Comparison of ENCODE assay signal across 18 cellular contexts in genomic region chr20:8664778-8665177, GRCh38.
DNase-seq lines count a peak whose midpoint lies in the region; ATAC-seq, FAIRE-seq and TF ChIP-seq lines count a peak whose summit lies in the region.
"Had no signal": no experiment of that assay in that cellular context is flagged by ENCODE, and none has a peak within 500 bp of the region (broad histone marks: within the 10 kb centered on the region; RNA-seq: fewer than 3 reads in every experiment).

No MANE protein-coding gene starts in this region.

- no peak overlapping the region for H3K4me3 ChIP-seq in gastrocnemius medialis
- H3K4me3 ChIP-seq: K562, lung, SJCRH30 had no signal

- H3K27me3 ChIP-seq in gastrocnemius medialis = no peaks in the 10 kb centered on the region
- H3K27me3 ChIP-seq: SJCRH30 had no signal

- H3K9me3 Mint-ChIP-seq in chondrocyte (ENCODE audit: low read depth) = no peaks in the 10 kb centered on the region
- no peaks in the 10 kb centered on the region for H3K9me3 Mint-ChIP-seq in effector memory CD8-positive, alpha-beta T cell

- no peak for FAIRE-seq in frontal cortex (lab: Jason Lieb, UNC)
- FAIRE-seq: K562 had no signal

- intact Hi-C loops in left ventricle myocardium superior (cut with micrococcal nuclease) = no loop called here
- intact Hi-C loops in left cardiac atrium (cut with DNase I) = no loop called here
- intact Hi-C loops in gastrocnemius medialis (cut with DNase I; ENCODE audit: low total_unique reads) = no loop called here

- H3K27ac ChIP-seq in gastrocnemius medialis = no peak overlapping the region
- H3K27ac ChIP-seq: parathyroid adenoma, SJCRH30 had no signal

- no peaks in the 10 kb centered on the region for H3K36me3 ChIP-seq in gastrocnemius medialis
- H3K36me3 ChIP-seq: SJCRH30 had no signal

- peaks cover 10 to 24% of the 10 kb centered on the region in 2 donors for H3K4me1 ChIP-seq in gastrocnemius medialis
- H3K4me1 ChIP-seq: parathyroid adenoma, SJCRH30 had no signal

- no peak overlapping the region for H3K27ac Mint-ChIP-seq in chondrocyte (ENCODE audit: unreplicated experiment)
- H3K27ac Mint-ChIP-seq in effector memory CD8-positive, alpha-beta T cell = no peak overlapping the region

- H3K27me3 Mint-ChIP-seq in chondrocyte (ENCODE audit: low read depth) = no peaks in the 10 kb centered on the region
- no peaks in the 10 kb centered on the region for H3K27me3 Mint-ChIP-seq in effector memory CD8-positive, alpha-beta T cell

- no peaks in the 10 kb centered on the region for H3K36me3 Mint-ChIP-seq in chondrocyte (ENCODE audit: low read depth)
- peaks cover 11% of the 10 kb centered on the region for H3K36me3 Mint-ChIP-seq in effector memory CD8-positive, alpha-beta T cell (ENCODE audit: insufficient read depth)

- H3K9me3 ChIP-seq in gastrocnemius medialis = no peaks in the 10 kb centered on the region
- H3K9me3 ChIP-seq: SJCRH30 had no signal

- no peak overlapping the region for H3K4me3 Mint-ChIP-seq in chondrocyte (ENCODE audit: unreplicated experiment)
- H3K4me3 Mint-ChIP-seq in effector memory CD8-positive, alpha-beta T cell = no peak overlapping the region

- DNase-seq in left ventricle myocardium superior = no peak
- DNase-seq in left cardiac atrium = no peak
- peak; percentile 40 for DNase-seq in NCI-H69 (lab: John Stamatoyannopoulos, UW)
- DNase-seq in chondrocyte (ENCODE audit: low spot score) = no peak
- DNase-seq in gastrocnemius medialis = no peak
- DNase-seq in effector memory CD8-positive, alpha-beta T cell = no peak
- DNase-seq in frontal cortex (ENCODE audit: low spot score in 2 of 2) = no peak
- DNase-seq: activated CD4-positive, alpha-beta T cell treated with anti-CD3 and anti-CD28 coated beads for 1 hour; activated effector memory CD4-positive, alpha-beta T cell treated with anti-CD3 and anti-CD28 coated beads, Interleukin-2, amount 50 U/mL, for 16 hours; anterior cingulate cortex; foreskin melanocyte; NCI-H1092; stimulated activated CD4-positive, alpha-beta T cell treated with anti-CD3 and anti-CD28 coated beads, Interleukin-4, amount 100 ng/mL, for 1 hour had no signal

- no peak for TF ChIP-seq POLR2A in gastrocnemius medialis (IDR thresholded peaks at IDR 0.05)

- peak; percentile 63 for ATAC-seq in left ventricle myocardium superior
- ATAC-seq in left cardiac atrium = no peak
- ATAC-seq in gastrocnemius medialis = peak; percentile 61 to 78
- no peak for ATAC-seq in GM21576 (IDR thresholded peaks at IDR 0.05; ENCODE audit: unreplicated experiment)
- ATAC-seq in effector memory CD8-positive, alpha-beta T cell (replicated peaks) = no peak
- ATAC-seq: K562 had no signal

- H3K4me1 Mint-ChIP-seq in chondrocyte (ENCODE audit: low read depth) = peaks cover 5% of the 10 kb centered on the region
- peaks cover 4 to 10% of the 10 kb centered on the region in 2 donors for H3K4me1 Mint-ChIP-seq in effector memory CD8-positive, alpha-beta T cell (ENCODE audit: low read depth in 2 of 2)

- TF ChIP-seq CTCF in chondrocyte (IDR thresholded peaks at IDR 0.05) (peak; percentile 35), gastrocnemius medialis (IDR thresholded peaks at IDR 0.05 in 4 of 5, conservative IDR thresholded peaks at IDR 0.05 in 1 of 5) (peak in 1 of 5 experiments; percentile 6)

- in situ Hi-C loops in gastrocnemius medialis (cut with MboI; ENCODE audit: low sequenced_read_pairs in 4 of 4) = no loop called here

Comparison
In these comparisons a context has a peak if more than half of its experiments do, and no peak if none do; other contexts are left out.
1. ATAC-seq: peak in left ventricle myocardium superior (single experiment) and gastrocnemius medialis (2 of 2); none in left cardiac atrium (0 of 2), GM21576 (single experiment) and effector memory CD8-positive, alpha-beta T cell (single experiment).